Comparison of ENCODE assay signal across 1 cellular context in the genomic region with DNA sequence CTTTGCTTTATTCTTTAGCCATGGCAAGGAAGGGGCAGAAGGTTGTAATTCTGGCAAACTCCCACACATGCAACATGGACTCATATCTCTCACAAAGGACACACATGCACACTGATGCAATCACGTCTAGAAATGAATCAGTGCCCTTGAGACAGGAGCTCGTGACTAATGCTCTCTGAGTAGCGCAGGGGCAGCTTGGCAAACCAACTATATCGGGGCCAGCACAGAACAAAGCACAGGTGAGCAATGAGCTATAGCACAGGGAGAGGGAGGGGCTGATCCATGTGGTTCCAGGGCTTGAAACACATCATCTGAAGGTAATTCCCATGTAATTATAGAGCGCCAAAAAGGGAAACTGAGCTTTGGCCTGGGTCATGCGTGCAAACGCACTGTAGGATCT.
TF ChIP-seq lines count a peak whose summit lies in the region.

No MANE protein-coding gene starts in this region.

TF ChIP-seq in GM12878, 131 proteins besides CTCF, POLR2A, EP300 and RAD21 (continued from another document):
- TF ChIP-seq TCF12 (IDR thresholded peaks at IDR 0.05; ENCODE audit: low read depth, low read length) (peak; percentile 84), STAT3 (IDR thresholded peaks at IDR 0.05; ENCODE audit: low read depth, low read length) (0 out of 2 replicates have a peak, but pooled peaks have one; percentile 27), JUND (IDR thresholded peaks at IDR 0.05; ENCODE audit: low read depth, low read length) (peak; percentile 92), CEBPB (IDR thresholded peaks at IDR 0.05; ENCODE audit: borderline replicate concordance in 1 of 2, low read depth in 2 of 2, low read length in 2 of 2) (peak; percentile 94 to 99), BACH1 (IDR thresholded peaks at IDR 0.05; ENCODE audit: borderline replicate concordance) (no peak), TCF7 (IDR thresholded peaks at IDR 0.05; ENCODE audit: borderline replicate concordance) (peak; percentile 81; the same call in 1 of the 2 replicates), MXI1 (IDR thresholded peaks at IDR 0.05; ENCODE audit: low read depth, low read length) (no peak), YBX1 (IDR thresholded peaks at IDR 0.05) (no peak), SP1 (IDR thresholded peaks at IDR 0.05; ENCODE audit: low read depth, low read length) (peak; percentile 64), TARDBP (IDR thresholded peaks at IDR 0.05; ENCODE audit: borderline replicate concordance) (no peak), IRF4 (IDR thresholded peaks at IDR 0.05; ENCODE audit: low read depth, low read length) (peak; percentile 100), NFYA (IDR thresholded peaks at IDR 0.05; ENCODE audit: borderline replicate concordance, low read depth, low read length) (no peak), MTA3 (IDR thresholded peaks at IDR 0.05; ENCODE audit: borderline replicate concordance, low read length) (peak; percentile 38; the same call in 1 of the 2 replicates), RELA (IDR thresholded peaks at IDR 0.05; ENCODE audit: borderline replicate concordance, partially characterized antibody) (peak; percentile 25), TCF3 (IDR thresholded peaks at IDR 0.05; ENCODE audit: borderline replicate concordance, insufficient read depth, low read depth, low read length) (peak; percentile 71; the same call in 1 of the 2 replicates), YY1 (IDR thresholded peaks at IDR 0.05; ENCODE audit: low read depth, low read length) (peak; percentile 65; the same call in 1 of the 2 replicates), PML (IDR thresholded peaks at IDR 0.05; ENCODE audit: low read length) (peak; percentile 67; the same call in 1 of the 2 replicates), ZNF207 (IDR thresholded peaks at IDR 0.05; ENCODE audit: borderline replicate concordance) (no peak), ZNF274 (IDR thresholded peaks at IDR 0.05; ENCODE audit: insufficient read depth, insufficient read length) (no peak), BCL11A (IDR thresholded peaks at IDR 0.05; ENCODE audit: low read depth, low read length) (peak; percentile 91; the same call in 1 of the 2 replicates), CREB1 (IDR thresholded peaks at IDR 0.05; ENCODE audit: low read depth) (peak; percentile 56; the same call in 1 of the 2 replicates), MTA2 (IDR thresholded peaks at IDR 0.05; ENCODE audit: low read depth) (peak; percentile 72), NR2C2 (IDR thresholded peaks at IDR 0.05; ENCODE audit: borderline replicate concordance, control insufficient read depth, insufficient read length, low read depth) (no peak)
- TF ChIP-seq, protein P1, sequence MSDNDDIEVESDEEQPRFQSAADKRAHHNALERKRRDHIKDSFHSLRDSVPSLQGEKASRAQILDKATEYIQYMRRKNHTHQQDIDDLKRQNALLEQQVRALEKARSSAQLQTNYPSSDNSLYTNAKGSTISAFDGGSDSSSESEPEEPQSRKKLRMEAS (IDR thresholded peaks at IDR 0.05; ENCODE audit: low read depth, low read length): peak; percentile 67; the same call in 1 of the 2 replicates
- TF ChIP-seq, protein P2, sequence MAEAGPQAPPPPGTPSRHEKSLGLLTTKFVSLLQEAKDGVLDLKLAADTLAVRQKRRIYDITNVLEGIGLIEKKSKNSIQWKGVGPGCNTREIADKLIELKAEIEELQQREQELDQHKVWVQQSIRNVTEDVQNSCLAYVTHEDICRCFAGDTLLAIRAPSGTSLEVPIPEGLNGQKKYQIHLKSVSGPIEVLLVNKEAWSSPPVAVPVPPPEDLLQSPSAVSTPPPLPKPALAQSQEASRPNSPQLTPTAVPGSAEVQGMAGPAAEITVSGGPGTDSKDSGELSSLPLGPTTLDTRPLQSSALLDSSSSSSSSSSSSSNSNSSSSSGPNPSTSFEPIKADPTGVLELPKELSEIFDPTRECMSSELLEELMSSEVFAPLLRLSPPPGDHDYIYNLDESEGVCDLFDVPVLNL (IDR thresholded peaks at IDR 0.05; ENCODE audit: low read depth, low read length): no peak
- TF ChIP-seq, protein P3, sequence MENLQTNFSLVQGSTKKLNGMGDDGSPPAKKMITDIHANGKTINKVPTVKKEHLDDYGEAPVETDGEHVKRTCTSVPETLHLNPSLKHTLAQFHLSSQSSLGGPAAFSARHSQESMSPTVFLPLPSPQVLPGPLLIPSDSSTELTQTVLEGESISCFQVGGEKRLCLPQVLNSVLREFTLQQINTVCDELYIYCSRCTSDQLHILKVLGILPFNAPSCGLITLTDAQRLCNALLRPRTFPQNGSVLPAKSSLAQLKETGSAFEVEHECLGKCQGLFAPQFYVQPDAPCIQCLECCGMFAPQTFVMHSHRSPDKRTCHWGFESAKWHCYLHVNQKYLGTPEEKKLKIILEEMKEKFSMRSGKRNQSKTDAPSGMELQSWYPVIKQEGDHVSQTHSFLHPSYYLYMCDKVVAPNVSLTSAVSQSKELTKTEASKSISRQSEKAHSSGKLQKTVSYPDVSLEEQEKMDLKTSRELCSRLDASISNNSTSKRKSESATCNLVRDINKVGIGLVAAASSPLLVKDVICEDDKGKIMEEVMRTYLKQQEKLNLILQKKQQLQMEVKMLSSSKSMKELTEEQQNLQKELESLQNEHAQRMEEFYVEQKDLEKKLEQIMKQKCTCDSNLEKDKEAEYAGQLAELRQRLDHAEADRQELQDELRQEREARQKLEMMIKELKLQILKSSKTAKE (IDR thresholded peaks at IDR 0.05; ENCODE audit: low read depth, poor library complexity, severe bottlenecking): peak; percentile 78
- TF ChIP-seq, protein P4, sequence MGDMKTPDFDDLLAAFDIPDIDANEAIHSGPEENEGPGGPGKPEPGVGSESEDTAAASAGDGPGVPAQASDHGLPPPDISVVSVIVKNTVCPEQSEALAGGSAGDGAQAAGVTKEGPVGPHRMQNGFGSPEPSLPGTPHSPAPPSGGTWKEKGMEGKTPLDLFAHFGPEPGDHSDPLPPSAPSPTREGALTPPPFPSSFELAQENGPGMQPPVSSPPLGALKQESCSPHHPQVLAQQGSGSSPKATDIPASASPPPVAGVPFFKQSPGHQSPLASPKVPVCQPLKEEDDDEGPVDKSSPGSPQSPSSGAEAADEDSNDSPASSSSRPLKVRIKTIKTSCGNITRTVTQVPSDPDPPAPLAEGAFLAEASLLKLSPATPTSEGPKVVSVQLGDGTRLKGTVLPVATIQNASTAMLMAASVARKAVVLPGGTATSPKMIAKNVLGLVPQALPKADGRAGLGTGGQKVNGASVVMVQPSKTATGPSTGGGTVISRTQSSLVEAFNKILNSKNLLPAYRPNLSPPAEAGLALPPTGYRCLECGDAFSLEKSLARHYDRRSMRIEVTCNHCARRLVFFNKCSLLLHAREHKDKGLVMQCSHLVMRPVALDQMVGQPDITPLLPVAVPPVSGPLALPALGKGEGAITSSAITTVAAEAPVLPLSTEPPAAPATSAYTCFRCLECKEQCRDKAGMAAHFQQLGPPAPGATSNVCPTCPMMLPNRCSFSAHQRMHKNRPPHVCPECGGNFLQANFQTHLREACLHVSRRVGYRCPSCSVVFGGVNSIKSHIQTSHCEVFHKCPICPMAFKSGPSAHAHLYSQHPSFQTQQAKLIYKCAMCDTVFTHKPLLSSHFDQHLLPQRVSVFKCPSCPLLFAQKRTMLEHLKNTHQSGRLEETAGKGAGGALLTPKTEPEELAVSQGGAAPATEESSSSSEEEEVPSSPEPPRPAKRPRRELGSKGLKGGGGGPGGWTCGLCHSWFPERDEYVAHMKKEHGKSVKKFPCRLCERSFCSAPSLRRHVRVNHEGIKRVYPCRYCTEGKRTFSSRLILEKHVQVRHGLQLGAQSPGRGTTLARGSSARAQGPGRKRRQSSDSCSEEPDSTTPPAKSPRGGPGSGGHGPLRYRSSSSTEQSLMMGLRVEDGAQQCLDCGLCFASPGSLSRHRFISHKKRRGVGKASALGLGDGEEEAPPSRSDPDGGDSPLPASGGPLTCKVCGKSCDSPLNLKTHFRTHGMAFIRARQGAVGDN (IDR thresholded peaks at IDR 0.05): peak; percentile 92
- TF ChIP-seq, protein P5, sequence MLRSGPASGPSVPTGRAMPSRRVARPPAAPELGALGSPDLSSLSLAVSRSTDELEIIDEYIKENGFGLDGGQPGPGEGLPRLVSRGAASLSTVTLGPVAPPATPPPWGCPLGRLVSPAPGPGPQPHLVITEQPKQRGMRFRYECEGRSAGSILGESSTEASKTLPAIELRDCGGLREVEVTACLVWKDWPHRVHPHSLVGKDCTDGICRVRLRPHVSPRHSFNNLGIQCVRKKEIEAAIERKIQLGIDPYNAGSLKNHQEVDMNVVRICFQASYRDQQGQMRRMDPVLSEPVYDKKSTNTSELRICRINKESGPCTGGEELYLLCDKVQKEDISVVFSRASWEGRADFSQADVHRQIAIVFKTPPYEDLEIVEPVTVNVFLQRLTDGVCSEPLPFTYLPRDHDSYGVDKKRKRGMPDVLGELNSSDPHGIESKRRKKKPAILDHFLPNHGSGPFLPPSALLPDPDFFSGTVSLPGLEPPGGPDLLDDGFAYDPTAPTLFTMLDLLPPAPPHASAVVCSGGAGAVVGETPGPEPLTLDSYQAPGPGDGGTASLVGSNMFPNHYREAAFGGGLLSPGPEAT (IDR thresholded peaks at IDR 0.05; ENCODE audit: low read depth): peak; percentile 83
